8 cellular contexts compared by ENCODE assay signal in genomic region chr17:18257747-18258355, GRCh38. TPM values are rescaled to one million over a fixed set of nuclear protein-coding genes. Genes with fewer than 3 reads are reported as not detected.
DNase-seq lines count a peak whose midpoint lies in the region; ATAC-seq and TF ChIP-seq lines count a peak whose summit lies in the region.

No MANE protein-coding gene starts in this region.

- peak overlapping the region; percentile 27 for H2AFZ ChIP-seq in neural cell (ENCODE audit: low read depth, low read length)

- H3K4me2 ChIP-seq in neural cell (ENCODE audit: low read length), result peak overlapping the region; percentile 63

- no peaks in the 10 kb centered on the region for H3K27me3 ChIP-seq in Peyer's patch
- H3K27me3 ChIP-seq in neural cell (ENCODE audit: insufficient read depth, low read depth, low read length), result no peaks in the 10 kb centered on the region
- no peaks in the 10 kb centered on the region for H3K27me3 ChIP-seq in transverse colon

- peak; percentile 17 for TF ChIP-seq POLR2A in GM10847 (IDR thresholded peaks at IDR 0.05; ENCODE audit: extremely low read depth, insufficient read length)
- TF ChIP-seq POLR2A in Peyer's patch (IDR thresholded peaks at IDR 0.05), result peak; percentile 29 to 55
- TF ChIP-seq POLR2A in transverse colon (IDR thresholded peaks at IDR 0.05), result peak; percentile 70

- intact Hi-C loops in transverse colon (cut with DNase I; ENCODE audit: low total_unique reads), result no loop called here

- no peaks in the 10 kb centered on the region for H3K9me3 ChIP-seq in Peyer's patch
- H3K9me3 ChIP-seq in neural cell (ENCODE audit: low read length), result no peaks in the 10 kb centered on the region
- no peaks in the 10 kb centered on the region for H3K9me3 ChIP-seq in transverse colon

- WGBS in transverse colon (ENCODE audit: low coverage in 1 of 2), 2 donors, result 0 to 20% methylated on average over 1 to 7 of the region's 22 CpGs

- peak overlapping the region; percentile 89 for H3K9ac ChIP-seq in neural cell (ENCODE audit: low read length)

- H3K4me1 ChIP-seq in Peyer's patch, result peaks cover 9 to 39% (median 18%) of the 10 kb centered on the region in 4 donors
- H3K4me1 ChIP-seq in transverse colon, result peaks cover 26 to 50% (median 45%) of the 10 kb centered on the region in 4 donors

- TF ChIP-seq EP300 in neural cell (conservative IDR thresholded peaks at IDR 0.05; ENCODE audit: poor library complexity, severe bottlenecking) (no peak), transverse colon (IDR thresholded peaks at IDR 0.05; ENCODE audit: low read depth) (no peak)

- H3K79me2 ChIP-seq in neural cell (replicated peaks; ENCODE audit: insufficient read depth, low read length), result peaks cover 31% of the 10 kb centered on the region

- H3F3A ChIP-seq in neural cell (ENCODE audit: insufficient read depth, low read length, poor library complexity, severe bottlenecking), result no peaks in the 10 kb centered on the region

- TF ChIP-seq RAD21 in neural cell (conservative IDR thresholded peaks at IDR 0.05), result no peak

- H3K27ac ChIP-seq in Peyer's patch (peak overlapping the region; percentile 95 to 98 (median 96)), neural cell (ENCODE audit: low read length) (peak overlapping the region; percentile 67), transverse colon (peak overlapping the region; percentile 97 to 99 (median 98))

- TF ChIP-seq CTCF in Peyer's patch (IDR thresholded peaks at IDR 0.05), result no peak
- no peak for TF ChIP-seq CTCF in neural cell (IDR thresholded peaks at IDR 0.05; ENCODE audit: poor library complexity, severe bottlenecking)
- no peak for TF ChIP-seq CTCF in transverse colon (IDR thresholded peaks at IDR 0.05)

- no peaks in the 10 kb centered on the region for H4K20me1 ChIP-seq in neural cell (ENCODE audit: insufficient read depth)

- peak; percentile 65 to 88 (median 84) for DNase-seq in Peyer's patch
- peak; percentile 55 for DNase-seq in activated naive CD4-positive, alpha-beta T cell treated with Interleukin-2 at 50 U/mL for 16 hours
- peak; percentile 70 for DNase-seq in foreskin melanocyte
- peak; percentile 86 for DNase-seq in transverse colon

- H3K4me3 ChIP-seq in Peyer's patch, result peak overlapping the region; percentile 84 to 99 (median 98)
- H3K4me3 ChIP-seq in neural cell (ENCODE audit: low read length), result peak overlapping the region; percentile 98
- peak overlapping the region; percentile 95 to 98 (median 98) for H3K4me3 ChIP-seq in transverse colon

- peak; percentile 29 for ATAC-seq in HG03097 (IDR thresholded peaks at IDR 0.05; ENCODE audit: low FRiP score, unreplicated experiment)
- no peak for ATAC-seq in HG02852 (IDR thresholded peaks at IDR 0.05; ENCODE audit: unreplicated experiment)

- in situ Hi-C loops in transverse colon (cut with MboI; ENCODE audit: low pct_ligation_motif_present in 1 of 4, low pct_unique_long_range_greater_than_20kb in 1 of 4, low sequenced_read_pairs in 3 of 4), result no loop called here

- H3K36me3 ChIP-seq in Peyer's patch, result peaks cover 0 to 40% (median 0%) of the 10 kb centered on the region in 3 donors
- H3K36me3 ChIP-seq in neural cell (ENCODE audit: insufficient read depth, low read length), result no peaks in the 10 kb centered on the region
- H3K36me3 ChIP-seq in transverse colon, result peaks cover 0 to 25% (median 9%) of the 10 kb centered on the region in 4 donors

- H3K9me2 ChIP-seq in neural cell (ENCODE audit: insufficient read depth, low read length), result no peaks in the 10 kb centered on the region

TF ChIP-seq in neural cell, 6 proteins besides CTCF, POLR2A, EP300 and RAD21:
- TF ChIP-seq EZH2 (IDR thresholded peaks at IDR 0.05; ENCODE audit: borderline replicate concordance, insufficient read depth, low read length, poor library complexity, severe bottlenecking), result no peak
- no peak for TF ChIP-seq SMC3 (conservative IDR thresholded peaks at IDR 0.05; ENCODE audit: poor library complexity)
- no peak for TF ChIP-seq POLR2AphosphoS5 (IDR thresholded peaks at IDR 0.05)
- no peak for TF ChIP-seq REST (IDR thresholded peaks at IDR 0.05; ENCODE audit: borderline replicate concordance)
- no peak for TF ChIP-seq TAF1 (IDR thresholded peaks at IDR 0.05; ENCODE audit: low read depth)
- no peak for TF ChIP-seq MXI1 (conservative IDR thresholded peaks at IDR 0.05; ENCODE audit: poor library complexity, severe bottlenecking)

RNA-seq across cellular contexts. Expression of gene FLII, which starts 0.7 kb away (rescaled TPM):
- total RNA-seq in Peyer's patch (100 to 1,000 TPM; 311 to 538 (median 419) TPM), transverse colon (100 to 1,000 TPM; 365 to 919 (median 428) TPM)
- 93.0 and 120 TPM in 2 replicates for polyA plus RNA-seq in neural cell
- polyA minus RNA-seq in neural cell, result 67.7 and 89.8 TPM in 2 replicates

RNA-seq across cellular contexts. Expression of gene MIEF2, which starts 2.6 kb away (rescaled TPM):
- 10 to 100 TPM in 3 of 4 donors, 1 to 10 TPM in 1; 3.3 to 49.6 (median 22.9) TPM for total RNA-seq in Peyer's patch
- polyA plus RNA-seq in neural cell, result 74.9 and 102 TPM in 2 replicates
- 64.3 and 67.3 TPM in 2 replicates for polyA minus RNA-seq in neural cell
- 10 to 100 TPM in 3 of 4 donors, 1 to 10 TPM in 1; 7.4 to 48.0 (median 21.0) TPM for total RNA-seq in transverse colon

RNA-seq across cellular contexts. Expression of gene LLGL1, which starts 32.4 kb away (rescaled TPM):
- total RNA-seq in Peyer's patch (10 to 100 TPM in 3 of 4 donors, 1 to 10 TPM in 1; 7.5 to 19.0 (median 15.4) TPM), transverse colon (10 to 100 TPM; 11.1 to 18.0 (median 14.9) TPM)
- polyA plus RNA-seq in neural cell, result 52.2 and 59.5 TPM in 2 replicates
- polyA minus RNA-seq in neural cell, result 48.7 and 61.1 TPM in 2 replicates

RNA-seq across cellular contexts. Expression of gene TOP3A, which starts 56.9 kb away (rescaled TPM):
- total RNA-seq in Peyer's patch (10 to 100 TPM; 25.7 to 49.7 (median 35.0) TPM), transverse colon (10 to 100 TPM; 12.0 to 79.0 (median 32.1) TPM)
- 22.9 and 31.9 TPM in 2 replicates for polyA plus RNA-seq in neural cell
- 58.4 and 68.2 TPM in 2 replicates for polyA minus RNA-seq in neural cell

RNA-seq across cellular contexts. Expression of gene SMCR8, which starts 57.2 kb away (rescaled TPM):
- total RNA-seq in Peyer's patch, result 10 to 100 TPM; 13.2 to 24.7 (median 18.3) TPM
- polyA plus RNA-seq in neural cell, result 4.3 and 6.9 TPM in 2 replicates
- polyA minus RNA-seq in neural cell, result 19.4 and 23.4 TPM in 2 replicates
- 10 to 100 TPM; 12.1 to 20.6 (median 19.6) TPM for total RNA-seq in transverse colon

Comparison
In these comparisons a context has a peak if more than half of its experiments do, and no peak if none do; other contexts are left out.
1. POLR2A ChIP-seq: peak in every context shown above with its lines; median percentile 70 in transverse colon; 42 in Peyer's patch; 17 in GM10847.